ENCODE assay signal across 20 cellular contexts in the genomic region with DNA sequence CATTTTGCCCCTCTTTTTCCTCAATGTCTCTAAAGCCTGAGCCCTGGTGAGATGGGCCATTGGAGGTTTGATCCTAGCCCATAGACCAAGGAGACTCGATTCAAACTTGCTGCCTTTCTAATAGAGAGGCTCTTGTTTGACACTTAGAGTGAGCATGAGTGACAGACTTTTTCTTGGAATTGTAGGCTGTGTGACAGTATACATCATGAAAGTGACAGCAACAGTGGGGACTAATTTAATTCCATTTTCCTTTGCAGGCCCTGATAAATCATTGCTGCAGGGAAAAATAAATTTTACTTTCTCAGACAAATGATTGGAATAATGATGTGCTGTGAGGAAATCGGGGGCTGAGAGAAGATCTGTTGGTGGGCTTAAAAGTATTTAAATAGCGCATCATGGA.
DNase-seq lines count a peak whose midpoint lies in the region; ATAC-seq and TF ChIP-seq lines count a peak whose summit lies in the region.
"Had no signal": no experiment of that assay in that cellular context is flagged by ENCODE, and none has a peak within 500 bp of the region (broad histone marks: within the 10 kb centered on the region; RNA-seq: fewer than 3 reads in every experiment).

No MANE protein-coding gene starts in this region.

- H3K9me3 Mint-ChIP-seq in CD4-positive, alpha-beta T cell, result no peaks in the 10 kb centered on the region
- H3K9me3 Mint-ChIP-seq in CD4-positive, alpha-beta memory T cell, result no peaks in the 10 kb centered on the region
- H3K9me3 Mint-ChIP-seq in effector memory CD8-positive, alpha-beta T cell, result no peaks in the 10 kb centered on the region
- no peaks in the 10 kb centered on the region for H3K9me3 Mint-ChIP-seq in natural killer cell
- H3K9me3 Mint-ChIP-seq in WTC11, result no peaks in the 10 kb centered on the region
- H3K9me3 Mint-ChIP-seq: CD4-positive, CD25-positive, alpha-beta regulatory T cell; H9; HFFc6 had no signal

- CTCF ChIA-PET in CD4-positive, alpha-beta T cell (lab: Charles Lee), result no interaction called here
- CTCF ChIA-PET in CD4-positive, alpha-beta memory T cell (lab: Charles Lee; ENCODE audit: partially characterized antibody), result no interaction called here
- CTCF ChIA-PET in WTC11 (lab: Charles Lee), result interaction anchor here (2.9 kb wide), 1 partner anchor 11 kb away, joined by 9 read pairs; no protein-coding TSS in a partner anchor

- peaks cover 36% of the 10 kb centered on the region for H3K4me1 Mint-ChIP-seq in CD4-positive, alpha-beta T cell (ENCODE audit: low read depth)
- peaks cover 12 to 36% (median 20%) of the 10 kb centered on the region in 4 donors for H3K4me1 Mint-ChIP-seq in CD4-positive, alpha-beta memory T cell
- H3K4me1 Mint-ChIP-seq in effector memory CD8-positive, alpha-beta T cell (ENCODE audit: low read depth in 2 of 2), result peaks cover 31 to 49% of the 10 kb centered on the region in 2 donors
- H3K4me1 Mint-ChIP-seq in natural killer cell, result peaks cover 56 to 69% of the 10 kb centered on the region in 2 donors
- H3K4me1 Mint-ChIP-seq in WTC11, result peaks cover 25% of the 10 kb centered on the region

- H3K27ac ChIP-seq in CD4-positive, alpha-beta T cell (ENCODE audit: low read depth, low read length), result no peak overlapping the region
- H3K27ac ChIP-seq in CD4-positive, alpha-beta memory T cell (ENCODE audit: low read depth, low read length), result no peak overlapping the region
- H3K27ac ChIP-seq: SJCRH30 had no signal

- POLR2A ChIA-PET in CD4-positive, alpha-beta T cell (lab: Charles Lee), result no interaction called here
- POLR2A ChIA-PET in CD4-positive, alpha-beta memory T cell (lab: Charles Lee; ENCODE audit: partially characterized antibody), result no interaction called here
- POLR2A ChIA-PET in WTC11 (lab: Charles Lee), result no interaction called here

- DNase-seq in CD4-positive, alpha-beta T cell, result no peak
- DNase-seq in CD4-positive, alpha-beta memory T cell, result no peak
- no peak for DNase-seq in effector memory CD8-positive, alpha-beta T cell
- DNase-seq in natural killer cell, result no peak
- DNase-seq in WTC11 (ENCODE audit: low spot score), result no peak
- no peak for DNase-seq in activated CD4-positive, alpha-beta T cell treated with anti-CD3 and anti-CD28 coated beads, Interleukin-2, amount 50 U/mL, for 48 hours
- DNase-seq in H4 (ENCODE audit: low spot score), result no peak
- DNase-seq: Calu3; CD4-positive, CD25-positive, alpha-beta regulatory T cell; DMS153; HFFc6; Karpas-422; NCI-H1694; NCI-H2081 treated with DMSO at 0.1 percent for 48 hours; NCI-H2171 treated with DMSO at 0.1 percent for 48 hours; NCI-H526; OCI-M1; SJCRH30 had no signal

- H3K36me3 ChIP-seq in CD4-positive, alpha-beta memory T cell (ENCODE audit: insufficient read depth, low read length), result no peaks in the 10 kb centered on the region
- H3K36me3 ChIP-seq: SJCRH30 had no signal

- peak overlapping the region; percentile 39 for H3K27ac Mint-ChIP-seq in CD4-positive, alpha-beta T cell
- H3K27ac Mint-ChIP-seq in CD4-positive, alpha-beta memory T cell, result peak overlapping the region in 4 of 7 donors; percentile 46 to 64 (median 54)
- peak overlapping the region; percentile 7 to 38 for H3K27ac Mint-ChIP-seq in effector memory CD8-positive, alpha-beta T cell
- H3K27ac Mint-ChIP-seq in natural killer cell, result peak overlapping the region; percentile 64 to 76
- no peak overlapping the region for H3K27ac Mint-ChIP-seq in WTC11
- H3K27ac Mint-ChIP-seq: HFFc6 had no signal

- H3K9me3 ChIP-seq in CD4-positive, alpha-beta T cell (ENCODE audit: control insufficient read depth, low read length), result no peaks in the 10 kb centered on the region
- H3K9me3 ChIP-seq in CD4-positive, alpha-beta memory T cell (ENCODE audit: control insufficient read depth in 1 of 2, low read length in 2 of 2), result no peaks in the 10 kb centered on the region
- H3K9me3 ChIP-seq: SJCRH30 had no signal

- H3K27me3 Mint-ChIP-seq in CD4-positive, alpha-beta T cell, result no peaks in the 10 kb centered on the region
- H3K27me3 Mint-ChIP-seq in CD4-positive, alpha-beta memory T cell, result no peaks in the 10 kb centered on the region
- no peaks in the 10 kb centered on the region for H3K27me3 Mint-ChIP-seq in effector memory CD8-positive, alpha-beta T cell
- H3K27me3 Mint-ChIP-seq in natural killer cell (ENCODE audit: low read depth in 2 of 2) (no peaks in the 10 kb centered on the region), WTC11 (ENCODE audit: low read depth) (no peaks in the 10 kb centered on the region)
- H3K27me3 Mint-ChIP-seq: CD4-positive, CD25-positive, alpha-beta regulatory T cell had no signal

- no peak overlapping the region for H3K4me3 Mint-ChIP-seq in CD4-positive, alpha-beta T cell
- H3K4me3 Mint-ChIP-seq in CD4-positive, alpha-beta memory T cell, result no peak overlapping the region
- H3K4me3 Mint-ChIP-seq in effector memory CD8-positive, alpha-beta T cell, result no peak overlapping the region
- H3K4me3 Mint-ChIP-seq in natural killer cell, result no peak overlapping the region
- no peak overlapping the region for H3K4me3 Mint-ChIP-seq in WTC11
- H3K4me3 Mint-ChIP-seq: CD4-positive, CD25-positive, alpha-beta regulatory T cell; H9; HFFc6 had no signal

- no peaks in the 10 kb centered on the region for H3K4me1 ChIP-seq in CD4-positive, alpha-beta memory T cell (ENCODE audit: insufficient read depth, low read length)
- H3K4me1 ChIP-seq: SJCRH30 had no signal

- intact Hi-C loops in CD4-positive, alpha-beta T cell (cut with DNase I, micrococcal nuclease), result no loop called here
- intact Hi-C loops in CD4-positive, alpha-beta memory T cell (cut with micrococcal nuclease), result no loop called here
- intact Hi-C loops in natural killer cell (cut with micrococcal nuclease), result no loop called here

- no peak for ATAC-seq in CD4-positive, alpha-beta T cell (ENCODE audit: poor library complexity)
- no peak for ATAC-seq in effector memory CD8-positive, alpha-beta T cell (replicated peaks)
- ATAC-seq in natural killer cell (no peak), WTC11 (no peak), GM21381 (IDR thresholded peaks at IDR 0.05; ENCODE audit: unreplicated experiment) (no peak)

- TF ChIP-seq CTCF in CD4-positive, alpha-beta T cell (IDR thresholded peaks at IDR 0.05), result no peak
- TF ChIP-seq CTCF in natural killer cell (IDR thresholded peaks at IDR 0.05), result no peak
- TF ChIP-seq CTCF in WTC11 (IDR thresholded peaks at IDR 0.05), result no peak

- H3K27me3 ChIP-seq in CD4-positive, alpha-beta T cell (ENCODE audit: control insufficient read depth, insufficient read depth, low read length), result no peaks in the 10 kb centered on the region
- H3K27me3 ChIP-seq in CD4-positive, alpha-beta memory T cell (ENCODE audit: insufficient read depth, low read length), result no peaks in the 10 kb centered on the region
- H3K27me3 ChIP-seq: SJCRH30 had no signal

- H3K36me3 Mint-ChIP-seq in CD4-positive, alpha-beta T cell (ENCODE audit: low read depth), result peaks cover 65% of the 10 kb centered on the region
- H3K36me3 Mint-ChIP-seq in CD4-positive, alpha-beta memory T cell, result peaks cover 31 to 38% of the 10 kb centered on the region in 2 donors
- H3K36me3 Mint-ChIP-seq in effector memory CD8-positive, alpha-beta T cell (ENCODE audit: insufficient read depth), result peaks cover 22% of the 10 kb centered on the region
- H3K36me3 Mint-ChIP-seq in natural killer cell, result no peaks in the 10 kb centered on the region
- no peaks in the 10 kb centered on the region for H3K36me3 Mint-ChIP-seq in WTC11

- H3K4me3 ChIP-seq in CD4-positive, alpha-beta memory T cell (ENCODE audit: low read length in 2 of 2), result no peak overlapping the region
- H3K4me3 ChIP-seq: SJCRH30 had no signal

TF ChIP-seq in WTC11, 78 proteins besides CTCF, POLR2A, EP300 and RAD21 (continues in another document):
- TF ChIP-seq, protein P1, sequence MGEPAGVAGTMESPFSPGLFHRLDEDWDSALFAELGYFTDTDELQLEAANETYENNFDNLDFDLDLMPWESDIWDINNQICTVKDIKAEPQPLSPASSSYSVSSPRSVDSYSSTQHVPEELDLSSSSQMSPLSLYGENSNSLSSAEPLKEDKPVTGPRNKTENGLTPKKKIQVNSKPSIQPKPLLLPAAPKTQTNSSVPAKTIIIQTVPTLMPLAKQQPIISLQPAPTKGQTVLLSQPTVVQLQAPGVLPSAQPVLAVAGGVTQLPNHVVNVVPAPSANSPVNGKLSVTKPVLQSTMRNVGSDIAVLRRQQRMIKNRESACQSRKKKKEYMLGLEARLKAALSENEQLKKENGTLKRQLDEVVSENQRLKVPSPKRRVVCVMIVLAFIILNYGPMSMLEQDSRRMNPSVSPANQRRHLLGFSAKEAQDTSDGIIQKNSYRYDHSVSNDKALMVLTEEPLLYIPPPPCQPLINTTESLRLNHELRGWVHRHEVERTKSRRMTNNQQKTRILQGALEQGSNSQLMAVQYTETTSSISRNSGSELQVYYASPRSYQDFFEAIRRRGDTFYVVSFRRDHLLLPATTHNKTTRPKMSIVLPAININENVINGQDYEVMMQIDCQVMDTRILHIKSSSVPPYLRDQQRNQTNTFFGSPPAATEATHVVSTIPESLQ (CRISPR knock-in tag; IDR thresholded peaks at IDR 0.05), result no peak
- TF ChIP-seq, protein P2, sequence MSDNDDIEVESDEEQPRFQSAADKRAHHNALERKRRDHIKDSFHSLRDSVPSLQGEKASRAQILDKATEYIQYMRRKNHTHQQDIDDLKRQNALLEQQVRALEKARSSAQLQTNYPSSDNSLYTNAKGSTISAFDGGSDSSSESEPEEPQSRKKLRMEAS (CRISPR knock-in tag; IDR thresholded peaks at IDR 0.05), result no peak
- no peak for TF ChIP-seq ZNF396 (CRISPR knock-in tag; IDR thresholded peaks at IDR 0.05; ENCODE audit: borderline replicate concordance)
- TF ChIP-seq, protein P3, sequence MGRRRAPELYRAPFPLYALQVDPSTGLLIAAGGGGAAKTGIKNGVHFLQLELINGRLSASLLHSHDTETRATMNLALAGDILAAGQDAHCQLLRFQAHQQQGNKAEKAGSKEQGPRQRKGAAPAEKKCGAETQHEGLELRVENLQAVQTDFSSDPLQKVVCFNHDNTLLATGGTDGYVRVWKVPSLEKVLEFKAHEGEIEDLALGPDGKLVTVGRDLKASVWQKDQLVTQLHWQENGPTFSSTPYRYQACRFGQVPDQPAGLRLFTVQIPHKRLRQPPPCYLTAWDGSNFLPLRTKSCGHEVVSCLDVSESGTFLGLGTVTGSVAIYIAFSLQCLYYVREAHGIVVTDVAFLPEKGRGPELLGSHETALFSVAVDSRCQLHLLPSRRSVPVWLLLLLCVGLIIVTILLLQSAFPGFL (CRISPR knock-in tag; IDR thresholded peaks at IDR 0.05; ENCODE audit: borderline replicate concordance), result no peak
- no peak for TF ChIP-seq OVOL2 (CRISPR knock-in tag; IDR thresholded peaks at IDR 0.05; ENCODE audit: borderline replicate concordance)
- TF ChIP-seq, protein P4, sequence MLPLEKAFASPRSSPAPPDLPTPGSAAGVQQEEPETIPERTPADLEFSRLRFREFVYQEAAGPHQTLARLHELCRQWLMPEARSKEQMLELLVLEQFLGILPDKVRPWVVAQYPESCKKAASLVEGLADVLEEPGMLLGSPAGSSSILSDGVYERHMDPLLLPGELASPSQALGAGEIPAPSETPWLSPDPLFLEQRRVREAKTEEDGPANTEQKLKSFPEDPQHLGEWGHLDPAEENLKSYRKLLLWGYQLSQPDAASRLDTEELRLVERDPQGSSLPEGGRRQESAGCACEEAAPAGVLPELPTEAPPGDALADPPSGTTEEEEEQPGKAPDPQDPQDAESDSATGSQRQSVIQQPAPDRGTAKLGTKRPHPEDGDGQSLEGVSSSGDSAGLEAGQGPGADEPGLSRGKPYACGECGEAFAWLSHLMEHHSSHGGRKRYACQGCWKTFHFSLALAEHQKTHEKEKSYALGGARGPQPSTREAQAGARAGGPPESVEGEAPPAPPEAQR (CRISPR knock-in tag; IDR thresholded peaks at IDR 0.05), result no peak
